Comparison of ENCODE assay signal across 19 cellular contexts in genomic region chr19:48856921-48857320, GRCh38. TPM values are rescaled to one million over a fixed set of nuclear protein-coding genes. Genes with fewer than 3 reads are reported as not detected.
"Had no signal": no experiment of that assay in that cellular context is flagged by ENCODE, and none has a peak within 500 bp of the region (broad histone marks: within the 10 kb centered on the region; RNA-seq: fewer than 3 reads in every experiment).

No MANE protein-coding gene starts in this region.

- H3K9me3 Mint-ChIP-seq: naive thymus-derived CD8-positive, alpha-beta T cell had no signal

- DNase-seq: activated CD4-positive, alpha-beta T cell treated with anti-CD3 and anti-CD28 coated beads for 1 hour; activated CD4-positive, alpha-beta T cell treated with anti-CD3 and anti-CD28 coated beads, Interleukin-2, amount 50 U/mL, for 4 hours; activated gamma-delta T cell treated with Interleukin-2 at 50 U/mL for 16 hours; erythroblast; heart left ventricle; kidney; mammary epithelial cell; naive thymus-derived CD8-positive, alpha-beta T cell; stimulated activated CD4-positive, alpha-beta T cell treated with anti-CD3 and anti-CD28 coated beads, Interleukin-12 subunit alpha, Interleukin-12 subunit beta, amount 100 ng/mL, for 4 hours; stimulated activated CD4-positive, alpha-beta T cell treated with anti-CD3 and anti-CD28 coated beads, Interleukin-1b, Interleukin-23, amount 100 ng/mL, for 48 hours; stimulated activated naive CD4-positive, alpha-beta T cell treated with Interleukin-2 at 50 U/mL for 16 hours; tibial artery; WERI-Rb-1 had no signal

- H3K27me3 ChIP-seq: heart left ventricle, tibial artery had no signal

- H3K27me3 Mint-ChIP-seq: activated naive CD8-positive, alpha-beta T cell; naive thymus-derived CD8-positive, alpha-beta T cell had no signal

- H3K4me3 ChIP-seq: coronary artery, heart left ventricle, tibial artery had no signal

- H3K4me3 Mint-ChIP-seq: activated naive CD8-positive, alpha-beta T cell had no signal

- H3K4me1 ChIP-seq: tibial artery had no signal

- H3K36me3 ChIP-seq: neutrophil, WERI-Rb-1 had no signal

- ATAC-seq: heart left ventricle; left lobe of liver; naive thymus-derived CD8-positive, alpha-beta T cell had no signal

- H3K27ac ChIP-seq: coronary artery, heart left ventricle, neutrophil, tibial artery had no signal

- H3K9me3 ChIP-seq: heart left ventricle, neutrophil, tibial artery had no signal

- H3K36me3 Mint-ChIP-seq: activated naive CD8-positive, alpha-beta T cell had no signal

- H3K27ac Mint-ChIP-seq: activated naive CD8-positive, alpha-beta T cell; naive thymus-derived CD8-positive, alpha-beta T cell had no signal

RNA-seq across cellular contexts. Expression of gene TULP2, which starts 41.6 kb away (rescaled TPM):
- total RNA-seq: kidney; left lobe of liver; naive thymus-derived CD8-positive, alpha-beta T cell; T-helper 2 cell treated with Interferon-gamma antibody and Interleukin-4, amounts not matched to agents 100 ng/mL and 5 ng/mL, for 36 hours; urinary bladder had no signal
- polyA plus RNA-seq: mammary epithelial cell had no signal
